13 cellular contexts compared by ENCODE assay signal in the genomic region with DNA sequence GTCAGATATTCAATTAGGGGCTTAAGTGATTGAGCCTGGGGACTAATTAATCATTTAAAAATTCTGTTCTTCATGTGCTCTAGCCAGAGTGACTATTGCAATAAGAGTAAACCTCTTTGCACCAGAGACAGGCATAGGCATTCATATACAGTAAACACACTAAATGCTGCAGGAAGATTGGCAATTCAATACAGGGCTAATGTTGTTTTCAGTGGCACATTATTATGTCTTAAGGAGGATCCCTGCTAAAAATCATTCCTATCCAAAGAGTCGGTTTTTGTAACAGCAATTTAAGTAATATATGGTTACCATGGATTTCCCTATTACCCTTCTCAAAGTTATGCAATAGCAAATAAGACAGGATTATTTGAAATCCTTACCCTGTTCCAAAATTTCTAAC. TPM values are rescaled to one million over a fixed set of nuclear protein-coding genes. Genes with fewer than 3 reads are reported as not detected.
A peak's percentile ranks its signal among the peaks of the same experiment; 100 is the strongest.
DNase-seq lines count a peak whose midpoint lies in the region; ATAC-seq and TF ChIP-seq lines count a peak whose summit lies in the region.
"Had no signal": no experiment of that assay in that cellular context is flagged by ENCODE, and none has a peak within 500 bp of the region (broad histone marks: within the 10 kb centered on the region; RNA-seq: fewer than 3 reads in every experiment).

No MANE protein-coding gene starts in this region.

- peak overlapping the region; percentile 6 for H3K4me3 ChIP-seq in colonic mucosa
- peak overlapping the region; percentile 49 to 55 for H3K4me3 ChIP-seq in muscle layer of duodenum (ENCODE audit: low read depth in 1 of 2, low read length in 2 of 2)
- peak overlapping the region; percentile 3 to 43 (median 22) for H3K4me3 ChIP-seq in tibial nerve
- no peak overlapping the region for H3K4me3 ChIP-seq in GM23338

- DNase-seq in activated naive CD8-positive, alpha-beta T cell treated with anti-CD3 and anti-CD28 coated beads for 36 hours = no peak
- no peak for DNase-seq in colonic mucosa
- no peak for DNase-seq in tibial nerve (ENCODE audit: low spot score in 2 of 2)
- no peak for DNase-seq in kidney tubule cell (ENCODE audit: low spot score)
- no peak for DNase-seq in activated naive CD4-positive, alpha-beta T cell treated with anti-CD3 and anti-CD28 coated beads, Interleukin-2, amount 50 U/mL, for 16 hours
- DNase-seq in GM23338 (ENCODE audit: low spot score) = no peak
- DNase-seq: activated effector memory CD4-positive, alpha-beta T cell treated with anti-CD3 and anti-CD28 coated beads, Interleukin-2, amount 50 U/mL, for 16 hours; NCI-H526; SHP77 treated with DMSO at 0.1 percent for 48 hours; stimulated activated naive B cell treated with anti-CD40 and anti-IgM and Interleukin-4, amounts not matched to agents 10 μg/mL and 1 μg/mL and 100 μg/mL, for 72 hours had no signal

- no peak for TF ChIP-seq EP300 in tibial nerve (IDR thresholded peaks at IDR 0.05)

- H3K27me3 ChIP-seq in colonic mucosa (no peaks in the 10 kb centered on the region), muscle layer of duodenum (ENCODE audit: low read depth, low read length) (no peaks in the 10 kb centered on the region), tibial nerve (no peaks in the 10 kb centered on the region), GM23338 (ENCODE audit: insufficient read depth) (no peaks in the 10 kb centered on the region)

- no peak for ATAC-seq in GM23338
- ATAC-seq: stimulated activated naive B cell treated with anti-CD40 and anti-IgM and Interleukin-4, amounts not matched to agents 10 μg/mL and 1 μg/mL and 100 μg/mL, for 72 hours had no signal

- TF ChIP-seq CTCF in colonic mucosa (IDR thresholded peaks at IDR 0.05) (no peak), tibial nerve (IDR thresholded peaks at IDR 0.05) (no peak), GM23338 (conservative IDR thresholded peaks at IDR 0.05; ENCODE audit: low read depth in 2 of 2) (no peak)

- no peaks in the 10 kb centered on the region for H4K20me1 ChIP-seq in GM23338 (replicated peaks; ENCODE audit: insufficient read depth)

- H3K4me2 ChIP-seq in GM23338 = no peak overlapping the region

- H3K79me2 ChIP-seq in GM23338 (replicated peaks; ENCODE audit: insufficient read depth) = no peaks in the 10 kb centered on the region

- H3K9me2 ChIP-seq in GM23338 (ENCODE audit: insufficient read depth) = no peaks in the 10 kb centered on the region; the same call in none of the 2 replicates

- H3K36me3 ChIP-seq in colonic mucosa (no peaks in the 10 kb centered on the region), muscle layer of duodenum (ENCODE audit: control insufficient read depth in 1 of 2, insufficient read depth in 2 of 2, low read length in 2 of 2) (no peaks in the 10 kb centered on the region), tibial nerve (no peaks in the 10 kb centered on the region), GM23338 (ENCODE audit: insufficient read depth) (no peaks in the 10 kb centered on the region)

- no peaks in the 10 kb centered on the region for H3F3A ChIP-seq in GM23338 (replicated peaks; ENCODE audit: low read depth)

- WGBS in tibial nerve, 2 donors = 20 to 23% methylated on average over 1 of the region's 1 CpG

- no peak overlapping the region for H3K27ac Mint-ChIP-seq in activated naive CD8-positive, alpha-beta T cell
- H3K27ac Mint-ChIP-seq in activated naive CD8-positive, alpha-beta T cell treated with anti-CD3 and anti-CD28 coated beads for 36 hours = no peak overlapping the region
- H3K27ac Mint-ChIP-seq in GM23338 = no peak overlapping the region
- H3K27ac Mint-ChIP-seq: WTC11 had no signal

- H3K27ac ChIP-seq in colonic mucosa = no peak overlapping the region
- peak overlapping the region; percentile 7 for H3K27ac ChIP-seq in muscle layer of duodenum (ENCODE audit: low read length)
- peak overlapping the region in 3 of 4 donors; percentile 38 to 83 (median 44) for H3K27ac ChIP-seq in tibial nerve
- no peak overlapping the region for H3K27ac ChIP-seq in GM23338 (ENCODE audit: low read depth)

- no peaks in the 10 kb centered on the region for H3K9me3 Mint-ChIP-seq in activated naive CD8-positive, alpha-beta T cell (ENCODE audit: low read depth)
- H3K9me3 Mint-ChIP-seq in activated naive CD8-positive, alpha-beta T cell treated with anti-CD3 and anti-CD28 coated beads for 36 hours = no peaks in the 10 kb centered on the region
- no peaks in the 10 kb centered on the region for H3K9me3 Mint-ChIP-seq in GM23338
- H3K9me3 Mint-ChIP-seq: stimulated activated naive B cell treated with anti-CD40 and anti-IgM and Interleukin-4, amounts not matched to agents 10 μg/mL and 1 μg/mL and 100 μg/mL, for 72 hours; WTC11 had no signal

- H3K4me1 ChIP-seq in colonic mucosa = no peaks in the 10 kb centered on the region
- H3K4me1 ChIP-seq in muscle layer of duodenum (ENCODE audit: control insufficient read depth in 1 of 2, insufficient read depth in 2 of 2, low read length in 2 of 2) = no peaks in the 10 kb centered on the region
- H3K4me1 ChIP-seq in tibial nerve = peaks cover 0 to 32% (median 3%) of the 10 kb centered on the region in 4 donors
- 0 out of 2 replicates have a peak, but pooled peaks cover 5% of the 10 kb centered on the region for H3K4me1 ChIP-seq in GM23338 (ENCODE audit: insufficient read depth)

- no peaks in the 10 kb centered on the region for H3K27me3 Mint-ChIP-seq in activated naive CD8-positive, alpha-beta T cell
- no peaks in the 10 kb centered on the region for H3K27me3 Mint-ChIP-seq in activated naive CD8-positive, alpha-beta T cell treated with anti-CD3 and anti-CD28 coated beads for 36 hours
- H3K27me3 Mint-ChIP-seq in GM23338 (ENCODE audit: insufficient read depth, low read depth, poor library complexity) = peaks cover 2% of the 10 kb centered on the region
- H3K27me3 Mint-ChIP-seq: stimulated activated naive B cell treated with anti-CD40 and anti-IgM and Interleukin-4, amounts not matched to agents 10 μg/mL and 1 μg/mL and 100 μg/mL, for 72 hours had no signal

- no peak for TF ChIP-seq POLR2A in tibial nerve (IDR thresholded peaks at IDR 0.05)

- peaks cover 2% of the 10 kb centered on the region for H3K36me3 Mint-ChIP-seq in activated naive CD8-positive, alpha-beta T cell
- peaks cover 2% of the 10 kb centered on the region for H3K36me3 Mint-ChIP-seq in activated naive CD8-positive, alpha-beta T cell treated with anti-CD3 and anti-CD28 coated beads for 36 hours
- no peaks in the 10 kb centered on the region for H3K36me3 Mint-ChIP-seq in GM23338 (ENCODE audit: low read depth)
- H3K36me3 Mint-ChIP-seq: WTC11 had no signal

- H3K9me3 ChIP-seq in colonic mucosa = no peaks in the 10 kb centered on the region
- H3K9me3 ChIP-seq in muscle layer of duodenum (ENCODE audit: control insufficient read depth in 1 of 2, low read length in 2 of 2) = no peaks in the 10 kb centered on the region
- no peaks in the 10 kb centered on the region for H3K9me3 ChIP-seq in tibial nerve

- H3K4me1 Mint-ChIP-seq in activated naive CD8-positive, alpha-beta T cell (ENCODE audit: low read depth) = peaks cover 26% of the 10 kb centered on the region
- peaks cover 25% of the 10 kb centered on the region for H3K4me1 Mint-ChIP-seq in activated naive CD8-positive, alpha-beta T cell treated with anti-CD3 and anti-CD28 coated beads for 36 hours
- H3K4me1 Mint-ChIP-seq in GM23338 = peaks cover 18% of the 10 kb centered on the region

- intact Hi-C loops in colonic mucosa (cut with DNase I) = no loop called here

- no peak overlapping the region for H3K9ac ChIP-seq in colonic mucosa (ENCODE audit: low read depth in 2 of 2, low read length in 2 of 2)

- peak overlapping the region; percentile 18 for H3K4me3 Mint-ChIP-seq in activated naive CD8-positive, alpha-beta T cell
- H3K4me3 Mint-ChIP-seq in activated naive CD8-positive, alpha-beta T cell treated with anti-CD3 and anti-CD28 coated beads for 36 hours = no peak overlapping the region
- no peak overlapping the region for H3K4me3 Mint-ChIP-seq in GM23338
- H3K4me3 Mint-ChIP-seq: WTC11 had no signal

- no peak overlapping the region for H2AFZ ChIP-seq in GM23338

TF ChIP-seq in GM23338, 12 proteins besides CTCF, POLR2A, EP300 and RAD21 (continues in another document):
- TF ChIP-seq JUNB (IDR thresholded peaks at IDR 0.05; ENCODE audit: unreplicated experiment) = no peak

RNA-seq across cellular contexts. Expression of gene PDE7B, which starts 1.3 kb away (rescaled TPM):
- under 1 TPM; 0.50 to 0.54 TPM for total RNA-seq in activated naive CD8-positive, alpha-beta T cell treated with anti-CD3 and anti-CD28 coated beads for 36 hours
- total RNA-seq in colonic mucosa = 1 to 10 TPM; 1.0 to 1.4 TPM
- total RNA-seq in tibial nerve = 10 to 100 TPM; 12.9 to 22.5 (median 16.4) TPM
- 0.07 TPM in 1 of 2 replicates, not detected in the other for total RNA-seq in GM23338 (2014; rRNA removed; shearing (Covaris generic))
- polyA plus RNA-seq in GM23338 (2016; fragmentation: Nextera tagmentation; extraction: Ambion mirVana) = not detected in 2 replicates
- total RNA-seq: WTC11 had no signal

Comparison
In these comparisons a context has a peak if more than half of its experiments do, and no peak if none do; other contexts are left out.
1. H3K27ac ChIP-seq: peak in muscle layer of duodenum (single experiment) and tibial nerve (3 of 4); none in colonic mucosa (single experiment) and GM23338 (single experiment).
2. RNA of gene PDE7B, which starts 1.3 kb away (total RNA-seq): 12.9 to 22.5 TPM in tibial nerve; 1.0 to 1.4 TPM in colonic mucosa, 0.50 to 0.54 TPM in activated naive CD8-positive, alpha-beta T cell treated with anti-CD3 and anti-CD28 coated beads for 36 hours and 0.07 TPM in GM23338; every median in the first group is over 4 times any median in the second.